In the genomic region with DNA sequence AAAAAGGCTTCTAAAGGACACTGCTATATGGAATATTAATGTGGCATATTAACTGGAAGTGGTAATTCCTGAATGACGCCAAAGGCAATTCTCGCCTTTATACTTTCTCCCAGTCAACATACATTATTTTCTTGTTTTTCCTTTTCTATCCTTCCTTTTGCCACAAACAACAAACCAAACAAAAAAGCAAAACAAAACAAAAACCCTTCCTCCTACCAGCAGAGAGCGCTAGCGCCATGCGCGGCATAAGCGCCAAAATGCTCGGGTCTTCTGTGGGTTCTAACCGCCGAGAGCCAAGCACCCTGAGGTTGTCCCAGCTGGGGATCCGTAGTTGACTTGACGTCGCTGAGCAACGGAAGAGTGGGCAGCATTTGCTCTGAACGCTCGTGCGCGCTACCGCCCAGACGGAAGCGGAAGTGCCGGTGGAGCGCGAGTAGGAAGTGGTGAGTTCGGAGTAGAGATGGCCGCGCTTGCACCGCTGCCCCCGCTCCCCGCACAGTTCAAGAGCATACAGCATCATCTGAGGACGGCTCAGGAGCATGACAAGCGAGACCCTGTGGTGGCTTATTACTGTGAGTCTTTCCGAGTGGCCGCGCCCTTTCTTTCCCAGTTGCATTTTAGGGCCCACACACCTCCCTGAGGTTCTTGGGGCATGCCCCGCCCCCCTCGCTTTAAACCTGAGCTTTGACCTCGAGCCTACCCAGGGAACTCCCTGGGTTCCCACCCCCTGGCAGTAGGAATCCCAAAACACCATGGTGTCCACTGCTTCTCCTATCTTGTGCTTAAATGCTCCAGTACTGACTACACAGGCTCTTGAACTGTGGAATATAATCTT, we compare ENCODE assay signal across 8 cellular contexts. TPM values are rescaled to one million over a fixed set of nuclear protein-coding genes. Genes with fewer than 3 reads are reported as not detected.
DNase-seq lines count a peak whose midpoint lies in the region; ATAC-seq and TF ChIP-seq lines count a peak whose summit lies in the region.

A gene (minus strand): TSS at position 295 of the 835 bp plus-strand sequence. CDS start 58,464 bp downstream, outside the sequence.
A gene with protein sequence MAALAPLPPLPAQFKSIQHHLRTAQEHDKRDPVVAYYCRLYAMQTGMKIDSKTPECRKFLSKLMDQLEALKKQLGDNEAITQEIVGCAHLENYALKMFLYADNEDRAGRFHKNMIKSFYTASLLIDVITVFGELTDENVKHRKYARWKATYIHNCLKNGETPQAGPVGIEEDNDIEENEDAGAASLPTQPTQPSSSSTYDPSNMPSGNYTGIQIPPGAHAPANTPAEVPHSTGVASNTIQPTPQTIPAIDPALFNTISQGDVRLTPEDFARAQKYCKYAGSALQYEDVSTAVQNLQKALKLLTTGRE (plus strand): TSS at position 436 of the 835 bp plus-strand sequence. CDS start 25 bp downstream, at position 461.

- no peaks in the 10 kb centered on the region for H3K27me3 Mint-ChIP-seq in activated CD4-positive, alpha-beta T cell treated with anti-CD3 and anti-CD28 coated beads, Interleukin-2, amount 10 ng/mL, durations not matched to agents 7 days and 5 days

- TF ChIP-seq CTCF in C4-2B (conservative IDR thresholded peaks at IDR 0.05): peak; percentile 95
- TF ChIP-seq CTCF in left lung (IDR thresholded peaks at IDR 0.05): peak; percentile 57 to 88

- POLR2A ChIA-PET in activated CD4-positive, alpha-beta T cell treated with anti-CD3 and anti-CD28 coated beads, Interleukin-2, amount 10 ng/mL, durations not matched to agents 7 days and 5 days (lab: Charles Lee): no interaction called here

- H3K36me3 ChIP-seq in left lung: no peaks in the 10 kb centered on the region

- H3K36me3 Mint-ChIP-seq in activated CD4-positive, alpha-beta T cell treated with anti-CD3 and anti-CD28 coated beads, Interleukin-2, amount 10 ng/mL, durations not matched to agents 7 days and 5 days (ENCODE audit: low read depth): peaks cover 13% of the 10 kb centered on the region

- peaks cover 55% of the 10 kb centered on the region for H3K4me1 Mint-ChIP-seq in activated CD4-positive, alpha-beta T cell treated with anti-CD3 and anti-CD28 coated beads, Interleukin-2, amount 10 ng/mL, durations not matched to agents 7 days and 5 days

- H3K27me3 ChIP-seq in left lung: no peaks in the 10 kb centered on the region

- ATAC-seq in GM19324 (IDR thresholded peaks at IDR 0.05; ENCODE audit: low FRiP score, unreplicated experiment) (peak; percentile 100), HG03469 (IDR thresholded peaks at IDR 0.05; ENCODE audit: unreplicated experiment) (peak; percentile 96), left lung (peak; percentile 100)

- H3K27ac ChIP-seq in C4-2B (peak within 1 kb of the TSS; percentile 67), left lung (peak within 1 kb of the TSS; percentile 13 to 76)

- H3K9me3 Mint-ChIP-seq in activated CD4-positive, alpha-beta T cell treated with anti-CD3 and anti-CD28 coated beads, Interleukin-2, amount 10 ng/mL, durations not matched to agents 7 days and 5 days: peaks cover 2% of the 10 kb centered on the region

- H3K9me3 ChIP-seq in left lung: no peaks in the 10 kb centered on the region

- CTCF ChIA-PET in activated CD4-positive, alpha-beta T cell treated with anti-CD3 and anti-CD28 coated beads, Interleukin-2, amount 10 ng/mL, durations not matched to agents 7 days and 5 days (lab: Charles Lee): interaction anchor here (0.6 to 2.4 kb wide), 7 partner anchors 9 to 69 kb away, joined by 3 to 17 read pairs (median 3); no protein-coding TSS in a partner anchor

- peak within 1 kb of the TSS; percentile 81 for H3K27ac Mint-ChIP-seq in activated CD4-positive, alpha-beta T cell treated with anti-CD3 and anti-CD28 coated beads, Interleukin-2, amount 10 ng/mL, durations not matched to agents 7 days and 5 days

- H3K4me1 ChIP-seq in left lung: peaks cover 0 to 33% of the 10 kb centered on the region in 2 donors

- peak; percentile 98 to 99 for DNase-seq in NCI-H526 (lab: John Stamatoyannopoulos, UW)
- DNase-seq in activated CD4-positive, alpha-beta T cell treated with anti-CD3 and anti-CD28 coated beads, Interleukin-2, amount 10 ng/mL, durations not matched to agents 7 days and 5 days: peak; percentile 98
- peak; percentile 100 for DNase-seq in dedifferentiated amniotic fluid mesenchymal stem cell (ENCODE audit: extremely low spot score)
- peak; percentile 97 to 98 for DNase-seq in left lung
- DNase-seq in stimulated activated CD4-positive, alpha-beta T cell treated with anti-CD3 and anti-CD28 coated beads, Interleukin-2, amount 100 ng/mL, for 48 hours: peak; percentile 87 to 91

- peak within 1 kb of the TSS; percentile 77 to 90 for H3K4me3 ChIP-seq in left lung

- H3K4me3 Mint-ChIP-seq in activated CD4-positive, alpha-beta T cell treated with anti-CD3 and anti-CD28 coated beads, Interleukin-2, amount 10 ng/mL, durations not matched to agents 7 days and 5 days: peak within 1 kb of the TSS; percentile 92

- intact Hi-C loops in left lung (cut with DNase I): no loop called here

RNA-seq across cellular contexts. Expression of the first gene that starts in this region (rescaled TPM):
- total RNA-seq in activated CD4-positive, alpha-beta T cell treated with anti-CD3 and anti-CD28 coated beads, Interleukin-2, amount 10 ng/mL, durations not matched to agents 7 days and 5 days: not detected
- total RNA-seq in left lung: not detected

RNA-seq across cellular contexts. Expression of the second gene that starts in this region (rescaled TPM):
- 10 to 100 TPM; 45.0 to 53.6 TPM for total RNA-seq in activated CD4-positive, alpha-beta T cell treated with anti-CD3 and anti-CD28 coated beads, Interleukin-2, amount 10 ng/mL, durations not matched to agents 7 days and 5 days
- total RNA-seq in left lung: 10 to 100 TPM; 33.2 to 35.5 TPM

Comparison
In these comparisons a context has a peak if more than half of its experiments do, and no peak if none do; other contexts are left out.
1. Peak in every context shown above with its lines: DNase-seq, ATAC-seq, H3K4me3 ChIP-seq and H3K27ac ChIP-seq.